ENCODE assay signal across 2 cellular contexts in the genomic region with DNA sequence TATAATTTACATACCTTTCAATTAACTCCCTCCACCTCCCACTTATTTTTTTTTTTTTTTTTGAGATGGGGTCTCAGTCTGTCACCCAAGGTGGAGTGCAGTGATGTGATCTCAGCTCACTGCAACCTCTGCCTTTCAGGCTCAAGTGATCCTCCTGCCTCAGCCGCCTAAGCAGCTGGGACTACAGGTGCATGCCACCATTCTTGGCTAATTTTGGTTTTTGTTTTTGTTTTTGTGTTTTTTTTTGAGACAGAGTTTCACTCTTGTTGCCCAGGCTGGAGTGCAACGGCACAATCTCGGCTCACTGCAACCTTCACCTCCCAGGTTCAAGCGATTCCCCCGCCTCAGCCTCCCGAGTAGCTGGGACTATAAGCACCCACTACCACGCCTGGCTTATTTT. TPM values are rescaled to one million over a fixed set of nuclear protein-coding genes. Genes with fewer than 3 reads are reported as not detected.
"Had no signal": no experiment of that assay in that cellular context is flagged by ENCODE, and none has a peak within 500 bp of the region (broad histone marks: within the 10 kb centered on the region; RNA-seq: fewer than 3 reads in every experiment).

No MANE protein-coding gene starts in this region.

RNA-seq across cellular contexts. Expression of gene ETV4, which starts 36.7 kb away (rescaled TPM):
- total RNA-seq: activated B cell treated with CpG ODN at 0.5 μM for 24 hours, T-helper 17 cell had no signal
